ENCODE assay signal across 25 cellular contexts in genomic region chr3:19077388-19077787, GRCh38.
"Had no signal": no experiment of that assay in that cellular context is flagged by ENCODE, and none has a peak within 500 bp of the region (broad histone marks: within the 10 kb centered on the region; RNA-seq: fewer than 3 reads in every experiment).

No MANE protein-coding gene starts in this region.

- H3K27ac ChIP-seq: colonic mucosa, coronary artery, dorsolateral prefrontal cortex, epithelial cell of prostate, esophagus muscularis mucosa, esophagus squamous epithelium, foreskin keratinocyte, gastrocnemius medialis, gastroesophageal sphincter, heart left ventricle, heart right ventricle had no signal

- DNase-seq: colonic mucosa; cortex of kidney; dermis blood vessel endothelial cell; dorsolateral prefrontal cortex; effector CD4-positive, alpha-beta T cell; effector CD8-positive, alpha-beta T cell; effector memory CD4-positive, alpha-beta T cell; effector memory CD8-positive, alpha-beta T cell; endodermal cell; erythroblast; esophagus squamous epithelium; foreskin fibroblast; foreskin keratinocyte; foreskin melanocyte; gastrocnemius medialis; glutamatergic neuron; head of caudate nucleus; heart left ventricle; heart right ventricle had no signal

- H3K4me3 Mint-ChIP-seq: dendritic cell treated with granulocyte-macrophage colony-stimulating factor and Interleukin-4, amounts not matched to agents 40 ng/mL and 50 ng/mL, for 4 days; effector memory CD8-positive, alpha-beta T cell; endodermal cell had no signal

- H3K4me1 ChIP-seq: colonic mucosa, esophagus muscularis mucosa, esophagus squamous epithelium, foreskin keratinocyte, gastrocnemius medialis, gastroesophageal sphincter, heart left ventricle, heart right ventricle had no signal

- H3K9me3 ChIP-seq: colonic mucosa, esophagus muscularis mucosa, esophagus squamous epithelium, gastrocnemius medialis, gastroesophageal sphincter, heart left ventricle, heart right ventricle had no signal

- H3K27ac Mint-ChIP-seq: dendritic cell treated with granulocyte-macrophage colony-stimulating factor and Interleukin-4, amounts not matched to agents 40 ng/mL and 50 ng/mL, for 4 days; effector memory CD8-positive, alpha-beta T cell; endodermal cell had no signal

- H3K27me3 Mint-ChIP-seq: dendritic cell treated with granulocyte-macrophage colony-stimulating factor and Interleukin-4, amounts not matched to agents 40 ng/mL and 50 ng/mL, for 4 days had no signal

- H3K4me3 ChIP-seq: colonic mucosa, coronary artery, dorsolateral prefrontal cortex, esophagus muscularis mucosa, esophagus squamous epithelium, gastrocnemius medialis, gastroesophageal sphincter, heart left ventricle, heart right ventricle had no signal

- ATAC-seq: effector memory CD8-positive, alpha-beta T cell; esophagus mucosa; foreskin keratinocyte; gastrocnemius medialis; gastroesophageal sphincter; heart left ventricle; heart right ventricle had no signal

- H3K36me3 ChIP-seq: colonic mucosa, esophagus muscularis mucosa, esophagus squamous epithelium, gastrocnemius medialis, gastroesophageal sphincter, heart left ventricle, heart right ventricle had no signal

- H3K9me3 Mint-ChIP-seq: dendritic cell treated with granulocyte-macrophage colony-stimulating factor and Interleukin-4, amounts not matched to agents 40 ng/mL and 50 ng/mL, for 4 days; endodermal cell had no signal

- H3K27me3 ChIP-seq: colonic mucosa, esophagus muscularis mucosa, esophagus squamous epithelium, foreskin keratinocyte, gastrocnemius medialis, gastroesophageal sphincter, heart left ventricle, heart right ventricle had no signal
